7 cellular contexts compared by ENCODE assay signal in the genomic region with DNA sequence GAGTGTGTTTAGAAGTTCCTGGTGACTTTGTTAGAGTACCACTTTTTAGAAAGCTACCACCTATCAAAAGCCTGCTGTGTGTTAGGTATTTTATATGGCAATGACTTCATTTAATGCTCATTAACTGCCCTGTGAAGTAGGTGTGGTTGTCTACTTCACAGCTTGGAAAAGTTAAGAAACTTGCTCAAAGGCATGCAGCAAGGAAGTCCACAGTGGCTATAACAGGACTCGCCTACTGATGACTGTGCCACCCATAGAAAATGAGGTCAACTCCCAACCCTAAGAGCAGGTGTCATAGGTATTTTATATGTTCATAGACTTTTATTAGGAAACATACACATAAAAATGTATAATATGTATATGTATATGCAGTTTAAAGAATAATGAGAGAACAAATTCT.
"Had no signal": no experiment of that assay in that cellular context is flagged by ENCODE, and none has a peak within 500 bp of the region (broad histone marks: within the 10 kb centered on the region; RNA-seq: fewer than 3 reads in every experiment).

No MANE protein-coding gene starts in this region.

- DNase-seq: GM23248, H9, HCEC 1CT, HFFc6, KBM-7 had no signal

- ATAC-seq: HepG2 had no signal

- H3K4me3 ChIP-seq: GM23248 had no signal

- H3K27ac ChIP-seq: GM23248, HL-60 had no signal
